In the genomic region with DNA sequence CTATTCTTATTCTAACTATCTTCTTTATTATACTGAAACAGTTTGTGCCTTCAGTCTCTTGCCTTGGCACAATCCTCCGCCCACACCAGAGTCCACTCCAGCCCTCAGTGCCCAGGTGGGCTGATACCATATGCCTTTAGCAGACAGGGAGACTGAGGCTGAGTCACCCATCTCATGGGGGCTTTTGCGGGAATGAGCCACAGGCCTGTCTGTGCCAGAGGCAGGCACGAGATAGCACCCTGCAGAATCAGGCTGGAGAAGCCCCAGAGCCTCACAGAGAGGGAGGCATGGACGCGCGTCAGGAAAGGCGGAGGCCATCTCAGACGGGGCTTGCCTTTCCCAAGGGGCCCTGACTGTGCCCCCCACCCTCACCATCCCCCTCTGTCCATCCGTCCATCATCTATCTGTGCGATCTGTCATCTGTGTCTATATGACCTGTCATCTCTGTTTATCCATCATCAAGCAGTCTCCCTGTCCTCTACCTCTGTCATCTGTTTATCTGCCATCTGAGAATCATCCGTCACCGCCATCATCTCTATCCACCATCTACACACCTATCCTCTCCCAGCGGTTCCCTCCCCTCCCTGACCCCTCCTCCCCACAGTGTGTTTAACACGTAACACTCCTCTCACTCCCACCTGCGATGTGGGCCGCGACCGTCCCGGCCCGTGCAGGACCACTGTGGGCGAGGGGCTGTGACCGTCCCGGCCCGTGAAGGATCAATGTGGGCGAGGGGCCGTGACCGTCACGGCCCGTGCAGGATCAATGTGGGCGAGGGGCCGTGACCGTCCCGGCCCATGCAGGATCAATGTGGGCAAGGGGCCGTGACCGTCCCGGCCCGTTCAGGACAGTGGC, we compare ENCODE assay signal across 29 cellular contexts. TPM values are rescaled to one million over a fixed set of nuclear protein-coding genes. Genes with fewer than 3 reads are reported as not detected.
DNase-seq lines count a peak whose midpoint lies in the region; FAIRE-seq and TF ChIP-seq lines count a peak whose summit lies in the region.
"Had no signal": no experiment of that assay in that cellular context is flagged by ENCODE, and none has a peak within 500 bp of the region (broad histone marks: within the 10 kb centered on the region; RNA-seq: fewer than 3 reads in every experiment).

No MANE protein-coding gene starts in this region.

- no peak overlapping the region for H4K5ac ChIP-seq in H1 (ENCODE audit: insufficient read length, low read depth, low read length)

- POLR2A ChIA-PET in H1 (lab: Charles Lee; ENCODE audit: partially characterized antibody) = interaction anchor here (0.8 to 1.5 kb wide), 3 partner anchors 9 to 13 kb away, joined by 3 to 6 read pairs (median 6); a partner anchor contains a TSS
- POLR2A ChIA-PET in activated CD4-positive, alpha-beta memory T cell treated with anti-CD3 and anti-CD28 coated beads, Interleukin-2, amount 10 ng/mL, durations not matched to agents 7 days and 5 days (lab: Charles Lee) = interaction anchor here (1.2 to 1.6 kb wide), 2 partner anchors 13 to 61 kb away, joined by 3 to 12 read pairs; a partner anchor contains a TSS

- H4K8ac ChIP-seq in H1 (ENCODE audit: extremely low read depth, insufficient read depth, low read length) = no peak overlapping the region

- H4K20me1 ChIP-seq in H1 (replicated peaks in 1 of 2; ENCODE audit: control insufficient read depth in 1 of 2, insufficient read depth in 2 of 2, low read length in 2 of 2) = peaks cover 3 to 6% of the 10 kb centered on the region in 2 experiments

- H3K4me1 Mint-ChIP-seq in mesothelial cell of epicardium = peaks cover 33% of the 10 kb centered on the region
- peaks cover 15% of the 10 kb centered on the region for H3K4me1 Mint-ChIP-seq in activated CD4-positive, alpha-beta memory T cell treated with anti-CD3 and anti-CD28 coated beads, Interleukin-2, amount 10 ng/mL, durations not matched to agents 7 days and 5 days

- no peaks in the 10 kb centered on the region for H3K23me2 ChIP-seq in H1 (ENCODE audit: low read depth, low read length)

- H3K79me2 ChIP-seq in H1 (ENCODE audit: control insufficient read depth in 1 of 2, insufficient read depth in 2 of 2, low read length in 2 of 2) = no peaks in the 10 kb centered on the region

- no peak for TF ChIP-seq EP300 in H1 (IDR thresholded peaks at IDR 0.05; ENCODE audit: borderline replicate concordance in 1 of 2, low read depth in 2 of 2, low read length in 2 of 2)

- FAIRE-seq in H1 (lab: Jason Lieb, UNC) = no peak
- FAIRE-seq: endometrium, GM12892 had no signal

- TF ChIP-seq CTCF in H1 (IDR thresholded peaks at IDR 0.05; ENCODE audit: control extremely low read depth in 1 of 3, insufficient read depth in 1 of 3, low read depth in 1 of 3, low read length in 3 of 3) = no peak
- no peak for TF ChIP-seq CTCF in mesothelial cell of epicardium (IDR thresholded peaks at IDR 0.05; ENCODE audit: unreplicated experiment)

- no peak overlapping the region for H3K4me3 Mint-ChIP-seq in mesothelial cell of epicardium
- H3K4me3 Mint-ChIP-seq in activated CD4-positive, alpha-beta memory T cell treated with anti-CD3 and anti-CD28 coated beads, Interleukin-2, amount 10 ng/mL, durations not matched to agents 7 days and 5 days = no peak overlapping the region
- H3K4me3 Mint-ChIP-seq: activated CD4-positive, alpha-beta T cell treated with anti-CD3 and anti-CD28 coated beads, Interleukin-2, amount 10 ng/mL, durations not matched to agents 24 days and 14 days; activated naive CD8-positive, alpha-beta T cell treated with anti-CD3 and anti-CD28 coated beads, Interleukin-2, amount 10 ng/mL, durations not matched to agents 7 days and 5 days; activated T-helper 17 cell treated with anti-CD3 and anti-CD28 coated beads, Interleukin-2, amount 50 U/mL, for 72 hours; GM23338; stimulated activated naive CD8-positive, alpha-beta T cell treated with anti-CD3 and anti-CD28 coated beads, Interleukin-15, Interleukin-2, amounts not matched to agents 100 ng/mL and 50 ng/mL, for 24 hours; type B pancreatic cell had no signal

- H3K36me3 Mint-ChIP-seq in mesothelial cell of epicardium = no peaks in the 10 kb centered on the region
- peaks cover 11% of the 10 kb centered on the region for H3K36me3 Mint-ChIP-seq in activated CD4-positive, alpha-beta memory T cell treated with anti-CD3 and anti-CD28 coated beads, Interleukin-2, amount 10 ng/mL, durations not matched to agents 7 days and 5 days (ENCODE audit: low read depth)
- H3K36me3 Mint-ChIP-seq: type B pancreatic cell had no signal

- no peak overlapping the region for H3K56ac ChIP-seq in H1 (replicated peaks; ENCODE audit: insufficient read length, low read depth, low read length)

- H2BK20ac ChIP-seq in H1 (ENCODE audit: low read length) = no peak overlapping the region

- no peaks in the 10 kb centered on the region for H3K79me1 ChIP-seq in H1 (ENCODE audit: low read depth, low read length)

- no peaks in the 10 kb centered on the region for H3K9me3 Mint-ChIP-seq in mesothelial cell of epicardium
- no peaks in the 10 kb centered on the region for H3K9me3 Mint-ChIP-seq in activated CD4-positive, alpha-beta memory T cell treated with anti-CD3 and anti-CD28 coated beads, Interleukin-2, amount 10 ng/mL, durations not matched to agents 7 days and 5 days
- H3K9me3 Mint-ChIP-seq: activated CD4-positive, alpha-beta T cell treated with anti-CD3 and anti-CD28 coated beads, Interleukin-2, amount 10 ng/mL, durations not matched to agents 24 days and 14 days; activated naive CD8-positive, alpha-beta T cell treated with anti-CD3 and anti-CD28 coated beads, Interleukin-2, amount 10 ng/mL, durations not matched to agents 7 days and 5 days; activated T-helper 17 cell treated with anti-CD3 and anti-CD28 coated beads, Interleukin-2, amount 50 U/mL, for 72 hours; GM23338; stimulated activated naive CD8-positive, alpha-beta T cell treated with anti-CD3 and anti-CD28 coated beads, Interleukin-15, Interleukin-2, amounts not matched to agents 100 ng/mL and 50 ng/mL, for 24 hours; type B pancreatic cell had no signal

- H2BK15ac ChIP-seq in H1 (ENCODE audit: low read length) = no peak overlapping the region

- no peak overlapping the region for H3K4ac ChIP-seq in H1 (replicated peaks; ENCODE audit: insufficient read length, low read depth, low read length)

- no peak overlapping the region for H3K14ac ChIP-seq in H1 (ENCODE audit: insufficient read length)

- no peak overlapping the region for H3K23ac ChIP-seq in H1 (ENCODE audit: insufficient read length)

- whole genome bisulfite sequencing in H1 (ENCODE audit: extremely low coverage in 1 of 2, insufficient coverage in 1 of 2, insufficient read length in 1 of 2, insufficient replicate concordance in 2 of 2, low coverage in 1 of 2, low lambda C conversion rate in 2 of 2, missing lambda C conversion rate in 1 of 2), 2 experiments = 88% methylated on average over 28 of the region's 37 CpGs; no CpG with 5 or more reads in 1 of the 2 experiments

- no peak overlapping the region for H3K4me3 ChIP-seq in H1 (ENCODE audit: extremely low read depth in 1 of 4, insufficient read depth in 2 of 4, low read depth in 3 of 4, low read length in 4 of 4)
- H3K4me3 ChIP-seq in stomach smooth muscle (ENCODE audit: low read length in 2 of 2) = no peak overlapping the region
- H3K4me3 ChIP-seq: GM23338, left lung, Peyer's patch had no signal

- H3K27me3 ChIP-seq in H1 (replicated peaks in 1 of 4; ENCODE audit: control insufficient read depth in 3 of 4, extremely low read depth in 1 of 4, insufficient read depth in 3 of 4, low read length in 3 of 4) (no peaks in the 10 kb centered on the region), stomach smooth muscle (ENCODE audit: control insufficient read depth in 1 of 2, insufficient read depth in 2 of 2, low read length in 2 of 2) (no peaks in the 10 kb centered on the region)
- H3K27me3 ChIP-seq: Peyer's patch had no signal

- no peak for TF ChIP-seq POLR2A in H1 (IDR thresholded peaks at IDR 0.05; ENCODE audit: control extremely low read depth in 1 of 2, low read depth in 2 of 2, low read length in 2 of 2)

- no peak overlapping the region for H2BK12ac ChIP-seq in H1 (ENCODE audit: low read depth, low read length)

- no peak overlapping the region for H2AFZ ChIP-seq in H1 (ENCODE audit: low read length)
- H2AFZ ChIP-seq: GM23338 had no signal

- H3K27ac ChIP-seq in H1 (ENCODE audit: low read depth, low read length) = no peak overlapping the region
- H3K27ac ChIP-seq in stomach smooth muscle (ENCODE audit: low read length) = peak overlapping the region; percentile 80
- H3K27ac ChIP-seq: left lung, Peyer's patch had no signal

- no peak for TF ChIP-seq RAD21 in H1 (IDR thresholded peaks at IDR 0.05 in 1 of 2, conservative IDR thresholded peaks at IDR 0.05 in 1 of 2; ENCODE audit: low read depth in 2 of 2, low read length in 2 of 2)

- H3K9ac ChIP-seq in H1 (replicated peaks in 1 of 4; ENCODE audit: extremely low read depth in 1 of 4, low read depth in 3 of 4, low read length in 3 of 4) (no peak overlapping the region), stomach smooth muscle (ENCODE audit: low read length in 2 of 2) (no peak overlapping the region)

- H2AK5ac ChIP-seq in H1 (ENCODE audit: low read depth, low read length) = no peak overlapping the region

- H3K18ac ChIP-seq in H1 (ENCODE audit: extremely low read depth, low read length) = no peak overlapping the region

- H3K4me1 ChIP-seq in H1 (replicated peaks in 1 of 4; ENCODE audit: control insufficient read depth in 3 of 4, insufficient read depth in 4 of 4, low read length in 3 of 4) (peaks cover 0 to 16% (median 3%) of the 10 kb centered on the region in 4 experiments; a peak in 5 of 7 replicates), stomach smooth muscle (ENCODE audit: control insufficient read depth, insufficient read depth, low read length) (peaks cover 63% of the 10 kb centered on the region)

- CTCF ChIA-PET in H1 (lab: Charles Lee; ENCODE audit: partially characterized antibody) = interaction anchor here (1.0 to 1.2 kb wide), 2 partner anchors 31 to 53 kb away, joined by 5 to 6 read pairs; no protein-coding TSS in a partner anchor
- CTCF ChIA-PET in activated CD4-positive, alpha-beta memory T cell treated with anti-CD3 and anti-CD28 coated beads, Interleukin-2, amount 10 ng/mL, durations not matched to agents 7 days and 5 days (lab: Charles Lee) = interaction anchor here (1.1 kb wide), 1 partner anchor 12 kb away, joined by 3 read pairs; no protein-coding TSS in a partner anchor

- H3K36me3 ChIP-seq in H1 (ENCODE audit: control insufficient read depth in 2 of 4, insufficient read depth in 4 of 4, low read length in 3 of 4) (peaks cover 0 to 2% (median 0%) of the 10 kb centered on the region in 4 experiments; a peak in 1 of 8 replicates), stomach smooth muscle (ENCODE audit: control insufficient read depth in 2 of 2, insufficient read depth in 2 of 2, low read length in 2 of 2) (peaks cover under 1 to 4% of the 10 kb centered on the region in 2 donors)

- H3K4me2 ChIP-seq in H1 (ENCODE audit: insufficient read depth in 1 of 2, low read depth in 2 of 2, low read length in 2 of 2) = no peak overlapping the region
- H3K4me2 ChIP-seq: GM23338 had no signal

- no peak overlapping the region for H2BK120ac ChIP-seq in H1 (replicated peaks; ENCODE audit: low read depth, low read length)

- 0 out of 2 replicates have a peak overlapping the region, but pooled peaks have one; percentile 21 for H2BK5ac ChIP-seq in H1 (ENCODE audit: low read depth, low read length)

- H3K27ac Mint-ChIP-seq in mesothelial cell of epicardium = peak overlapping the region; percentile 39
- no peak overlapping the region for H3K27ac Mint-ChIP-seq in activated CD4-positive, alpha-beta memory T cell treated with anti-CD3 and anti-CD28 coated beads, Interleukin-2, amount 10 ng/mL, durations not matched to agents 7 days and 5 days
- H3K27ac Mint-ChIP-seq: activated CD4-positive, alpha-beta T cell treated with anti-CD3 and anti-CD28 coated beads, Interleukin-2, amount 10 ng/mL, durations not matched to agents 24 days and 14 days; activated naive CD8-positive, alpha-beta T cell treated with anti-CD3 and anti-CD28 coated beads, Interleukin-2, amount 10 ng/mL, durations not matched to agents 7 days and 5 days; activated T-helper 17 cell treated with anti-CD3 and anti-CD28 coated beads, Interleukin-2, amount 50 U/mL, for 72 hours; GM23338; stimulated activated naive CD8-positive, alpha-beta T cell treated with anti-CD3 and anti-CD28 coated beads, Interleukin-15, Interleukin-2, amounts not matched to agents 100 ng/mL and 50 ng/mL, for 24 hours had no signal

- peak; percentile 47 for DNase-seq in activated effector memory CD4-positive, alpha-beta T cell treated with anti-CD3 and anti-CD28 coated beads, Interleukin-2, amount 50 U/mL, for 16 hours
- DNase-seq in activated effector memory CD4-positive, alpha-beta T cell treated with Interleukin-2 at 50 U/mL for 16 hours = no peak
- DNase-seq in H1 (ENCODE audit: low read depth in 1 of 2, low spot score in 2 of 2) = no peak
- DNase-seq in mesothelial cell of epicardium (ENCODE audit: low spot score in 2 of 2, unreplicated experiment in 2 of 2) = no peak
- no peak for DNase-seq in NOMO-1 (lab: John Stamatoyannopoulos, UW; ENCODE audit: unreplicated experiment in 2 of 2)
- DNase-seq in amniotic stem cell (lab: John Stamatoyannopoulos, UW) = no peak
- no peak for DNase-seq in activated CD4-positive, alpha-beta memory T cell treated with anti-CD3 and anti-CD28 coated beads, Interleukin-2, amount 10 ng/mL, durations not matched to agents 7 days and 5 days
- DNase-seq: 8988T; activated CD4-positive, alpha-beta T cell treated with anti-CD3 and anti-CD28 coated beads, Interleukin-2, amount 10 ng/mL, durations not matched to agents 24 days and 14 days; activated naive CD8-positive, alpha-beta T cell treated with anti-CD3 and anti-CD28 coated beads, Interleukin-2, amount 10 ng/mL, durations not matched to agents 7 days and 5 days; NCI-H1417 treated with DMSO at 0.1 percent for 48 hours; NCI-H446 treated with DMSO at 0.1 percent for 48 hours; NK-92 treated with Interleukin-12 subunit alpha and Interleukin-12 subunit beta, amount 100 ng/mL, for 24 hours; stimulated activated CD4-positive, alpha-beta T cell treated with anti-CD3 and anti-CD28 coated beads, Interleukin-4, amount 100 ng/mL, for 24 hours; T-helper 2 cell had no signal

- H4K91ac ChIP-seq in H1 (replicated peaks; ENCODE audit: insufficient read length, low read length) = no peak overlapping the region

- H3K27me3 Mint-ChIP-seq in mesothelial cell of epicardium (ENCODE audit: low read depth) = peaks cover 8% of the 10 kb centered on the region
- peaks cover 14% of the 10 kb centered on the region for H3K27me3 Mint-ChIP-seq in activated CD4-positive, alpha-beta memory T cell treated with anti-CD3 and anti-CD28 coated beads, Interleukin-2, amount 10 ng/mL, durations not matched to agents 7 days and 5 days
- H3K27me3 Mint-ChIP-seq: activated naive CD8-positive, alpha-beta T cell treated with anti-CD3 and anti-CD28 coated beads, Interleukin-2, amount 10 ng/mL, durations not matched to agents 7 days and 5 days; activated T-helper 17 cell treated with anti-CD3 and anti-CD28 coated beads, Interleukin-2, amount 50 U/mL, for 72 hours; stimulated activated naive CD8-positive, alpha-beta T cell treated with anti-CD3 and anti-CD28 coated beads, Interleukin-15, Interleukin-2, amounts not matched to agents 100 ng/mL and 50 ng/mL, for 24 hours; type B pancreatic cell had no signal

- H3K9me3 ChIP-seq in H1 (ENCODE audit: insufficient read depth in 2 of 2, low read depth in 1 of 2, low read length in 1 of 2) (no peaks in the 10 kb centered on the region; a peak in 1 of 4 replicates), stomach smooth muscle (ENCODE audit: control insufficient read depth in 2 of 2, low read length in 2 of 2) (no peaks in the 10 kb centered on the region)
- H3K9me3 ChIP-seq: left lung, Peyer's patch had no signal

RNA-seq across cellular contexts. Expression of a gene that starts 7.3 kb away (rescaled TPM):
- total RNA-seq in H1 (2021; fragmentation: NEBNext Ultra II Directional; extraction: Animal tissue kit (Norgen Biotek cat#: 25700)) = 5.4 and 5.8 TPM in 2 replicates
- 6.1 and 8.1 TPM in 2 replicates for polyA plus RNA-seq in H1 (2011; rRNA removed)
- polyA plus RNA-seq in H1 (2011; cell fraction: cytosol; rRNA removed) = 7.0 TPM
- polyA plus RNA-seq in H1 (2011; cell fraction: nucleus; rRNA removed) = 14.6 TPM
- 6.7 to 9.5 TPM (median 9.3 TPM) in 4 replicates for polyA plus RNA-seq in H1 (2012, experiment 1 of 2)
- polyA plus RNA-seq in H1 (2012, experiment 2 of 2) = 10.2 TPM
- polyA plus RNA-seq in H1 (2013, experiment 1 of 2) = 5.6 TPM
- 4.6 TPM for polyA plus RNA-seq in H1 (2013, experiment 2 of 2)
- 4.6 and 6.6 TPM in 2 replicates for polyA minus RNA-seq in H1 (2011; rRNA and poly(A)+ RNA removed)
- 6.6 TPM for polyA minus RNA-seq in H1 (2011; cell fraction: cytosol; rRNA and poly(A)+ RNA removed)
- polyA minus RNA-seq in H1 (2011; cell fraction: nucleus; rRNA and poly(A)+ RNA removed) = 6.3 TPM
- total RNA-seq in mesothelial cell of epicardium = 2.9 to 5.3 TPM (median 4.0 TPM) in 3 replicates
- total RNA-seq in activated CD4-positive, alpha-beta memory T cell treated with anti-CD3 and anti-CD28 coated beads, Interleukin-2, amount 10 ng/mL, durations not matched to agents 7 days and 5 days = 10 to 100 TPM; 11.1 to 13.0 TPM

RNA-seq across cellular contexts. Expression of a gene that starts 13.6 kb away (rescaled TPM):
- total RNA-seq in H1 (2021; fragmentation: NEBNext Ultra II Directional; extraction: Animal tissue kit (Norgen Biotek cat#: 25700)) = 7.9 and 9.0 TPM in 2 replicates
- polyA plus RNA-seq in H1 (2011; rRNA removed) = 3.9 and 5.8 TPM in 2 replicates
- polyA plus RNA-seq in H1 (2011; cell fraction: cytosol; rRNA removed) = 5.7 TPM
- polyA plus RNA-seq in H1 (2011; cell fraction: nucleus; rRNA removed) = 8.0 TPM
- polyA plus RNA-seq in H1 (2012, experiment 1 of 2) = 5.4 to 7.9 TPM (median 6.1 TPM) in 4 replicates
- 3.6 TPM for polyA plus RNA-seq in H1 (2012, experiment 2 of 2)
- polyA plus RNA-seq in H1 (2013, experiment 1 of 2) = 7.3 TPM
- 7.1 TPM for polyA plus RNA-seq in H1 (2013, experiment 2 of 2)
- polyA minus RNA-seq in H1 (2011; rRNA and poly(A)+ RNA removed) = 4.2 and 7.6 TPM in 2 replicates
- 3.3 TPM for polyA minus RNA-seq in H1 (2011; cell fraction: cytosol; rRNA and poly(A)+ RNA removed)
- polyA minus RNA-seq in H1 (2011; cell fraction: nucleus; rRNA and poly(A)+ RNA removed) = 13.6 TPM
- 19.2 to 22.0 TPM (median 20.2 TPM) in 3 replicates for total RNA-seq in mesothelial cell of epicardium
- 10 to 100 TPM; 17.4 to 18.2 TPM for total RNA-seq in activated CD4-positive, alpha-beta memory T cell treated with anti-CD3 and anti-CD28 coated beads, Interleukin-2, amount 10 ng/mL, durations not matched to agents 7 days and 5 days

RNA-seq across cellular contexts. Expression of a gene that starts 21.2 kb away (rescaled TPM):
- total RNA-seq in H1 (2021; fragmentation: NEBNext Ultra II Directional; extraction: Animal tissue kit (Norgen Biotek cat#: 25700)) = not detected in 2 replicates
- polyA plus RNA-seq in H1 (2011; rRNA removed) = 0.05 TPM in 1 of 2 replicates, not detected in the other
- 0.04 TPM for polyA plus RNA-seq in H1 (2011; cell fraction: cytosol; rRNA removed)
- 0.16 TPM for polyA plus RNA-seq in H1 (2011; cell fraction: nucleus; rRNA removed)
- polyA plus RNA-seq in H1 (2012, experiment 1 of 2) = 0.08 to 0.14 TPM (median 0.13 TPM) in 3 of 4 replicates, not detected in the other
- not detected for polyA plus RNA-seq in H1 (2012, experiment 2 of 2)
- polyA plus RNA-seq in H1 (2013, experiment 1 of 2) = not detected
- polyA plus RNA-seq in H1 (2013, experiment 2 of 2) = 0.04 TPM
- polyA minus RNA-seq in H1 (2011; rRNA and poly(A)+ RNA removed) = not detected in 2 replicates
- polyA minus RNA-seq in H1 (2011; cell fraction: cytosol; rRNA and poly(A)+ RNA removed) = not detected
- polyA minus RNA-seq in H1 (2011; cell fraction: nucleus; rRNA and poly(A)+ RNA removed) = not detected
- total RNA-seq in mesothelial cell of epicardium = 5.6 to 6.2 TPM (median 5.8 TPM) in 3 replicates
- not detected for total RNA-seq in activated CD4-positive, alpha-beta memory T cell treated with anti-CD3 and anti-CD28 coated beads, Interleukin-2, amount 10 ng/mL, durations not matched to agents 7 days and 5 days
- total RNA-seq: activated CD4-positive, alpha-beta T cell treated with anti-CD3 and anti-CD28 coated beads, Interleukin-2, amount 10 ng/mL, durations not matched to agents 24 days and 14 days; activated naive CD8-positive, alpha-beta T cell treated with anti-CD3 and anti-CD28 coated beads, Interleukin-2, amount 10 ng/mL, durations not matched to agents 7 days and 5 days; activated T-helper 17 cell treated with anti-CD3 and anti-CD28 coated beads, Interleukin-2, amount 50 U/mL, for 72 hours; fibroblast of lung; glomerular endothelial cell; GM23338; left lung; MCF 10A; SK-MEL-5 had no signal
- polyA plus RNA-seq: fibroblast of lung, GM23338, neural cell had no signal
